ENCODE assay signal across 8 cellular contexts in the genomic region with DNA sequence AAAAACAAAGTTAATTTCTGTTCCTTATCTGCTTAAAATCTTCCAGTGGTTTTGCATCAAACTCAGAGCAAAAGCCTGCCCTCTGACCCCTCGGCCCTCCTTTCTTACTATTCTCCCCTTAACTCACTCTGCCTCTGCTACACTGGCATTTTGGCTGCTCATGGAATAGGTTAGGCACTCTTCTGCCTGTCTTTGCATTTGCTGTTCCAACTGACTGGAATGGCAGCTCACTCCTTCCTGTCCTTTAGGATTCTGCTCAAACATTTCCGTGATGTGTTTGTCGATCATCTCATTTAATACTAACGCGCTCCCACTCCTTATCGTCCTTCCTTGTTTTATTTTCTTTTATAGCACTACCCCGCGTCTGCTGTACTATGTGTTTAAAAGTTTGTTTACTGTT. TPM values are rescaled to one million over a fixed set of nuclear protein-coding genes. Genes with fewer than 3 reads are reported as not detected.
DNase-seq lines count a peak whose midpoint lies in the region; ATAC-seq, FAIRE-seq and TF ChIP-seq lines count a peak whose summit lies in the region.

No MANE protein-coding gene starts in this region.

- peaks cover 24% of the 10 kb centered on the region for H3K36me3 Mint-ChIP-seq in CD4-positive, CD25-positive, alpha-beta regulatory T cell
- peaks cover 24% of the 10 kb centered on the region for H3K36me3 Mint-ChIP-seq in nephron progenitor cell (ENCODE audit: low read depth)
- H3K36me3 Mint-ChIP-seq in activated naive CD8-positive, alpha-beta T cell treated with anti-CD3 and anti-CD28 coated beads for 36 hours: peaks cover 34% of the 10 kb centered on the region

- H2BK12ac ChIP-seq in H1 (ENCODE audit: low read depth, low read length): no peak overlapping the region

- no peak overlapping the region for H3K14ac ChIP-seq in H1 (ENCODE audit: insufficient read length)

- no peaks in the 10 kb centered on the region for H3K9me3 ChIP-seq in CD4-positive, CD25-positive, alpha-beta regulatory T cell (ENCODE audit: control insufficient read depth in 2 of 2, low read length in 2 of 2)
- H3K9me3 ChIP-seq in Karpas-422 (ENCODE audit: low read length) (no peaks in the 10 kb centered on the region), H1 (ENCODE audit: insufficient read depth in 2 of 2, low read depth in 1 of 2, low read length in 1 of 2) (no peaks in the 10 kb centered on the region)

- peaks cover 95% of the 10 kb centered on the region for H3K79me2 ChIP-seq in Karpas-422 (ENCODE audit: low read length)
- peaks cover 70 to 95% of the 10 kb centered on the region in 2 experiments for H3K79me2 ChIP-seq in H1 (ENCODE audit: control insufficient read depth in 1 of 2, insufficient read depth in 2 of 2, low read length in 2 of 2)

- POLR2A ChIA-PET in H1 (lab: Charles Lee; ENCODE audit: partially characterized antibody): interaction anchor here (0.7 to 3.4 kb wide), 5 partner anchors 10 to 29 kb away, joined by 3 to 14 read pairs (median 4); no protein-coding TSS in a partner anchor

- no peak for ATAC-seq in CD4-positive, CD25-positive, alpha-beta regulatory T cell (ENCODE audit: low read depth in 2 of 2)
- ATAC-seq in GM18498 (IDR thresholded peaks at IDR 0.05; ENCODE audit: unreplicated experiment) (no peak), HG03159 (IDR thresholded peaks at IDR 0.05; ENCODE audit: unreplicated experiment) (no peak)

- H3K27ac Mint-ChIP-seq in CD4-positive, CD25-positive, alpha-beta regulatory T cell: no peak overlapping the region
- no peak overlapping the region for H3K27ac Mint-ChIP-seq in nephron progenitor cell
- H3K27ac Mint-ChIP-seq in activated naive CD8-positive, alpha-beta T cell treated with anti-CD3 and anti-CD28 coated beads for 36 hours: no peak overlapping the region

- H2AFZ ChIP-seq in Karpas-422 (ENCODE audit: low read length) (no peak overlapping the region), H1 (ENCODE audit: low read length) (no peak overlapping the region)

- peak overlapping the region; percentile 92 for H3K27ac ChIP-seq in CD4-positive, CD25-positive, alpha-beta regulatory T cell (ENCODE audit: insufficient read depth, low read length, poor library complexity, severe bottlenecking)
- H3K27ac ChIP-seq in Karpas-422 (ENCODE audit: low read length) (peak overlapping the region; percentile 58), H1 (ENCODE audit: low read depth, low read length) (peak overlapping the region; percentile 76; the same call in 1 of the 2 replicates)

- no peak for DNase-seq in CD4-positive, CD25-positive, alpha-beta regulatory T cell
- no peak for DNase-seq in Karpas-422
- no peak for DNase-seq in H1 (ENCODE audit: low read depth in 1 of 2, low spot score in 2 of 2)
- DNase-seq in nephron progenitor cell: peak; percentile 6
- DNase-seq in GM19240 (ENCODE audit: insufficient read length, low spot score): no peak
- DNase-seq in activated naive CD8-positive, alpha-beta T cell treated with anti-CD3 and anti-CD28 coated beads for 36 hours: no peak

- no peak overlapping the region for H4K8ac ChIP-seq in H1 (ENCODE audit: extremely low read depth, insufficient read depth, low read length)

- H2BK5ac ChIP-seq in H1 (ENCODE audit: low read depth, low read length): peak overlapping the region; percentile 41

- no peak for TF ChIP-seq EP300 in H1 (IDR thresholded peaks at IDR 0.05; ENCODE audit: borderline replicate concordance in 1 of 2, low read depth in 2 of 2, low read length in 2 of 2)

- CTCF ChIA-PET in H1 (lab: Charles Lee; ENCODE audit: partially characterized antibody): no interaction called here

- H4K91ac ChIP-seq in H1 (replicated peaks; ENCODE audit: insufficient read length, low read length): no peak overlapping the region

- H3K4me1 ChIP-seq in CD4-positive, CD25-positive, alpha-beta regulatory T cell (ENCODE audit: control insufficient read depth, insufficient read depth, low read length, poor library complexity, severe bottlenecking): peaks cover 49% of the 10 kb centered on the region
- peaks cover 37% of the 10 kb centered on the region for H3K4me1 ChIP-seq in Karpas-422 (ENCODE audit: low read length)
- peaks cover 7 to 19% (median 12%) of the 10 kb centered on the region in 4 experiments for H3K4me1 ChIP-seq in H1 (replicated peaks in 1 of 4; ENCODE audit: control insufficient read depth in 3 of 4, insufficient read depth in 4 of 4, low read length in 3 of 4)

- H3K27me3 ChIP-seq in CD4-positive, CD25-positive, alpha-beta regulatory T cell (ENCODE audit: control insufficient read depth, insufficient read depth, low read length): no peaks in the 10 kb centered on the region
- H3K27me3 ChIP-seq in Karpas-422 (ENCODE audit: low read length) (no peaks in the 10 kb centered on the region), H1 (replicated peaks in 1 of 4; ENCODE audit: control insufficient read depth in 3 of 4, extremely low read depth in 1 of 4, insufficient read depth in 3 of 4, low read length in 3 of 4) (no peaks in the 10 kb centered on the region)

- H2AK5ac ChIP-seq in H1 (ENCODE audit: low read depth, low read length): no peak overlapping the region

- H3K18ac ChIP-seq in H1 (ENCODE audit: extremely low read depth, low read length): 0 out of 2 replicates have a peak overlapping the region, but pooled peaks have one; percentile 97

- no peaks in the 10 kb centered on the region for H3K9me2 ChIP-seq in Karpas-422 (replicated peaks; ENCODE audit: insufficient read depth, low read length)

- 6% methylated on average over 8 of the region's 8 CpGs; no CpG with 5 or more reads in 1 of the 2 experiments for WGBS in H1 (ENCODE audit: extremely low coverage in 1 of 2, insufficient coverage in 1 of 2, insufficient read length in 1 of 2, insufficient replicate concordance in 2 of 2, low coverage in 1 of 2, low lambda C conversion rate in 2 of 2, missing lambda C conversion rate in 1 of 2), 2 experiments

- H3K27me3 Mint-ChIP-seq in CD4-positive, CD25-positive, alpha-beta regulatory T cell: no peaks in the 10 kb centered on the region
- no peaks in the 10 kb centered on the region for H3K27me3 Mint-ChIP-seq in nephron progenitor cell (ENCODE audit: low read depth, poor library complexity)
- H3K27me3 Mint-ChIP-seq in activated naive CD8-positive, alpha-beta T cell treated with anti-CD3 and anti-CD28 coated beads for 36 hours: no peaks in the 10 kb centered on the region

- peaks cover 3 to 48% (median 33%) of the 10 kb centered on the region in 4 donors for H3K4me1 Mint-ChIP-seq in CD4-positive, CD25-positive, alpha-beta regulatory T cell
- H3K4me1 Mint-ChIP-seq in nephron progenitor cell: peaks cover 18% of the 10 kb centered on the region
- H3K4me1 Mint-ChIP-seq in activated naive CD8-positive, alpha-beta T cell treated with anti-CD3 and anti-CD28 coated beads for 36 hours: peaks cover 30% of the 10 kb centered on the region

- H4K5ac ChIP-seq in H1 (ENCODE audit: insufficient read length, low read depth, low read length): no peak overlapping the region

- no peak for TF ChIP-seq RAD21 in H1 (IDR thresholded peaks at IDR 0.05 in 1 of 2, conservative IDR thresholded peaks at IDR 0.05 in 1 of 2; ENCODE audit: low read depth in 2 of 2, low read length in 2 of 2)

- H3K4me3 Mint-ChIP-seq in CD4-positive, CD25-positive, alpha-beta regulatory T cell: no peak overlapping the region
- H3K4me3 Mint-ChIP-seq in nephron progenitor cell: no peak overlapping the region
- no peak overlapping the region for H3K4me3 Mint-ChIP-seq in activated naive CD8-positive, alpha-beta T cell treated with anti-CD3 and anti-CD28 coated beads for 36 hours

- H4K20me1 ChIP-seq in Karpas-422 (ENCODE audit: insufficient read depth, low read depth, low read length) (peaks cover 34% of the 10 kb centered on the region), H1 (replicated peaks in 1 of 2; ENCODE audit: control insufficient read depth in 1 of 2, insufficient read depth in 2 of 2, low read length in 2 of 2) (peaks cover 2 to 6% of the 10 kb centered on the region in 2 experiments)

- peaks cover 29% of the 10 kb centered on the region for H3K36me3 ChIP-seq in CD4-positive, CD25-positive, alpha-beta regulatory T cell (ENCODE audit: control insufficient read depth, insufficient read depth, low read length)
- peaks cover 36% of the 10 kb centered on the region for H3K36me3 ChIP-seq in Karpas-422 (ENCODE audit: insufficient read depth, low read length)
- peaks cover 6 to 54% (median 21%) of the 10 kb centered on the region in 4 experiments; a peak in 7 of 8 replicates for H3K36me3 ChIP-seq in H1 (ENCODE audit: control insufficient read depth in 2 of 4, insufficient read depth in 4 of 4, low read length in 3 of 4)

- peak overlapping the region; percentile 59 for H3K56ac ChIP-seq in H1 (replicated peaks; ENCODE audit: insufficient read length, low read depth, low read length)

- no peaks in the 10 kb centered on the region for H3K9me3 Mint-ChIP-seq in CD4-positive, CD25-positive, alpha-beta regulatory T cell
- no peaks in the 10 kb centered on the region for H3K9me3 Mint-ChIP-seq in nephron progenitor cell
- H3K9me3 Mint-ChIP-seq in activated naive CD8-positive, alpha-beta T cell treated with anti-CD3 and anti-CD28 coated beads for 36 hours: no peaks in the 10 kb centered on the region

- H2BK15ac ChIP-seq in H1 (ENCODE audit: low read length): no peak overlapping the region

- no peak overlapping the region for H2BK20ac ChIP-seq in H1 (ENCODE audit: low read length)

- H2BK120ac ChIP-seq in H1 (replicated peaks; ENCODE audit: low read depth, low read length): no peak overlapping the region

- peak overlapping the region; percentile 98 for H3K4me3 ChIP-seq in CD4-positive, CD25-positive, alpha-beta regulatory T cell (ENCODE audit: low read depth, low read length)
- H3K4me3 ChIP-seq in Karpas-422 (ENCODE audit: low read length) (peak overlapping the region; percentile 93), H1 (ENCODE audit: extremely low read depth in 1 of 4, insufficient read depth in 2 of 4, low read depth in 3 of 4, low read length in 4 of 4) (peak overlapping the region; percentile 95 to 98 (median 96))

- FAIRE-seq in H1 (lab: Jason Lieb, UNC): no peak

- TF ChIP-seq CTCF in H1 (IDR thresholded peaks at IDR 0.05; ENCODE audit: control extremely low read depth in 1 of 3, insufficient read depth in 1 of 3, low read depth in 1 of 3, low read length in 3 of 3): no peak
- TF ChIP-seq CTCF in nephron progenitor cell (IDR thresholded peaks at IDR 0.05): no peak

- TF ChIP-seq POLR2A in H1 (IDR thresholded peaks at IDR 0.05; ENCODE audit: control extremely low read depth in 1 of 2, low read depth in 2 of 2, low read length in 2 of 2): peak in 1 of 2 experiments; percentile 12; a peak in 1 of 3 replicates

- H3K4me2 ChIP-seq in Karpas-422 (ENCODE audit: low read depth, low read length, poor library complexity, severe bottlenecking): peak overlapping the region; percentile 96
- H3K4me2 ChIP-seq in H1 (ENCODE audit: insufficient read depth in 1 of 2, low read depth in 2 of 2, low read length in 2 of 2): peak overlapping the region; percentile 94 to 99

- no peak overlapping the region for H3K23ac ChIP-seq in H1 (ENCODE audit: insufficient read length)

- H3K23me2 ChIP-seq in H1 (ENCODE audit: low read depth, low read length): peaks cover 18% of the 10 kb centered on the region

- H3K79me1 ChIP-seq in H1 (ENCODE audit: low read depth, low read length): peaks cover 14% of the 10 kb centered on the region; the same call in 1 of the 2 replicates

- H3K4ac ChIP-seq in H1 (replicated peaks; ENCODE audit: insufficient read length, low read depth, low read length): no peak overlapping the region

- peak overlapping the region; percentile 86 for H3K9ac ChIP-seq in Karpas-422 (ENCODE audit: low read length)
- H3K9ac ChIP-seq in H1 (replicated peaks in 1 of 4; ENCODE audit: extremely low read depth in 1 of 4, low read depth in 3 of 4, low read length in 3 of 4): peak overlapping the region; percentile 55 to 88 (median 85)

RNA-seq across cellular contexts. Expression of gene CEBPZ, which starts 0.8 kb away (rescaled TPM):
- 64.2 TPM for total RNA-seq in CD4-positive, CD25-positive, alpha-beta regulatory T cell
- 10 to 100 TPM; 25.1 to 39.1 (median 31.8) TPM for polyA plus RNA-seq in CD4-positive, CD25-positive, alpha-beta regulatory T cell
- total RNA-seq in Karpas-422 (2014; rRNA removed; shearing (Covaris generic); ENCODE audit: low replicate concordance): 38.5 and 48.2 TPM in 2 replicates
- 186 and 201 TPM in 2 replicates for total RNA-seq in H1 (2021; fragmentation: NEBNext Ultra II Directional; extraction: Animal tissue kit (Norgen Biotek cat#: 25700))
- polyA plus RNA-seq in H1 (2011; rRNA removed): 14.7 and 19.1 TPM in 2 replicates
- 51.8 TPM for polyA plus RNA-seq in H1 (2011; cell fraction: cytosol; rRNA removed)
- polyA plus RNA-seq in H1 (2011; cell fraction: nucleus; rRNA removed): 21.0 TPM
- polyA plus RNA-seq in H1 (2012, experiment 1 of 2): 107 to 213 TPM (median 119 TPM) in 4 replicates
- polyA plus RNA-seq in H1 (2012, experiment 2 of 2): 17.0 TPM
- polyA plus RNA-seq in H1 (2013, experiment 1 of 2): 165 TPM
- 155 TPM for polyA plus RNA-seq in H1 (2013, experiment 2 of 2)
- 66.2 and 97.0 TPM in 2 replicates for polyA minus RNA-seq in H1 (2011; rRNA and poly(A)+ RNA removed)
- 53.7 TPM for polyA minus RNA-seq in H1 (2011; cell fraction: cytosol; rRNA and poly(A)+ RNA removed)
- polyA minus RNA-seq in H1 (2011; cell fraction: nucleus; rRNA and poly(A)+ RNA removed): 108 TPM
- total RNA-seq in activated naive CD8-positive, alpha-beta T cell treated with anti-CD3 and anti-CD28 coated beads for 36 hours: 100 to 1,000 TPM; 102 to 119 TPM

RNA-seq across cellular contexts. Expression of gene NDUFAF7, which starts 0.9 kb away (rescaled TPM):
- total RNA-seq in CD4-positive, CD25-positive, alpha-beta regulatory T cell: 26.5 TPM
- 1 to 10 TPM; 5.4 to 9.3 (median 6.8) TPM for polyA plus RNA-seq in CD4-positive, CD25-positive, alpha-beta regulatory T cell
- 28.4 and 42.2 TPM in 2 replicates for total RNA-seq in Karpas-422 (2014; rRNA removed; shearing (Covaris generic); ENCODE audit: low replicate concordance)
- total RNA-seq in H1 (2021; fragmentation: NEBNext Ultra II Directional; extraction: Animal tissue kit (Norgen Biotek cat#: 25700)): 46.8 and 56.0 TPM in 2 replicates
- 34.0 and 50.2 TPM in 2 replicates for polyA plus RNA-seq in H1 (2011; rRNA removed)
- polyA plus RNA-seq in H1 (2011; cell fraction: cytosol; rRNA removed): 57.3 TPM
- polyA plus RNA-seq in H1 (2011; cell fraction: nucleus; rRNA removed): 59.4 TPM
- polyA plus RNA-seq in H1 (2012, experiment 1 of 2): 59.6 to 93.2 TPM (median 63.5 TPM) in 4 replicates
- polyA plus RNA-seq in H1 (2012, experiment 2 of 2): 8.7 TPM
- polyA plus RNA-seq in H1 (2013, experiment 1 of 2): 32.4 TPM
- 27.8 TPM for polyA plus RNA-seq in H1 (2013, experiment 2 of 2)
- polyA minus RNA-seq in H1 (2011; rRNA and poly(A)+ RNA removed): 43.5 and 55.3 TPM in 2 replicates
- polyA minus RNA-seq in H1 (2011; cell fraction: cytosol; rRNA and poly(A)+ RNA removed): 18.1 TPM
- polyA minus RNA-seq in H1 (2011; cell fraction: nucleus; rRNA and poly(A)+ RNA removed): 54.8 TPM
- 10 to 100 TPM; 20.9 to 21.3 TPM for total RNA-seq in activated naive CD8-positive, alpha-beta T cell treated with anti-CD3 and anti-CD28 coated beads for 36 hours

RNA-seq across cellular contexts. Expression of gene CEBPZOS, which starts 34.3 kb away (rescaled TPM):
- total RNA-seq in CD4-positive, CD25-positive, alpha-beta regulatory T cell: 33.1 TPM
- polyA plus RNA-seq in CD4-positive, CD25-positive, alpha-beta regulatory T cell: 10 to 100 TPM; 24.8 to 37.7 (median 29.8) TPM
- total RNA-seq in Karpas-422 (2014; rRNA removed; shearing (Covaris generic); ENCODE audit: low replicate concordance): 20.8 and 31.0 TPM in 2 replicates
- 43.5 and 43.6 TPM in 2 replicates for total RNA-seq in H1 (2021; fragmentation: NEBNext Ultra II Directional; extraction: Animal tissue kit (Norgen Biotek cat#: 25700))
- 20.5 and 27.3 TPM in 2 replicates for polyA plus RNA-seq in H1 (2011; rRNA removed)
- polyA plus RNA-seq in H1 (2011; cell fraction: cytosol; rRNA removed): 26.4 TPM
- polyA plus RNA-seq in H1 (2011; cell fraction: nucleus; rRNA removed): 10.7 TPM
- 20.0 to 27.4 TPM (median 23.2 TPM) in 4 replicates for polyA plus RNA-seq in H1 (2012, experiment 1 of 2)
- polyA plus RNA-seq in H1 (2012, experiment 2 of 2): 3.5 TPM
- 65.8 TPM for polyA plus RNA-seq in H1 (2013, experiment 1 of 2)
- 67.5 TPM for polyA plus RNA-seq in H1 (2013, experiment 2 of 2)
- 10.3 and 11.3 TPM in 2 replicates for polyA minus RNA-seq in H1 (2011; rRNA and poly(A)+ RNA removed)
- 6.0 TPM for polyA minus RNA-seq in H1 (2011; cell fraction: cytosol; rRNA and poly(A)+ RNA removed)
- polyA minus RNA-seq in H1 (2011; cell fraction: nucleus; rRNA and poly(A)+ RNA removed): 13.0 TPM
- 10 to 100 TPM; 37.3 to 38.8 TPM for total RNA-seq in activated naive CD8-positive, alpha-beta T cell treated with anti-CD3 and anti-CD28 coated beads for 36 hours

RNA-seq across cellular contexts. Expression of gene SULT6B1, which starts 42.1 kb away (rescaled TPM):
- not detected for total RNA-seq in CD4-positive, CD25-positive, alpha-beta regulatory T cell
- not detected for polyA plus RNA-seq in CD4-positive, CD25-positive, alpha-beta regulatory T cell
- total RNA-seq in Karpas-422 (2014; rRNA removed; shearing (Covaris generic); ENCODE audit: low replicate concordance): not detected in 2 replicates
- total RNA-seq in H1 (2021; fragmentation: NEBNext Ultra II Directional; extraction: Animal tissue kit (Norgen Biotek cat#: 25700)): not detected in 2 replicates
- not detected in 2 replicates for polyA plus RNA-seq in H1 (2011; rRNA removed)
- polyA plus RNA-seq in H1 (2011; cell fraction: cytosol; rRNA removed): not detected
- not detected for polyA plus RNA-seq in H1 (2011; cell fraction: nucleus; rRNA removed)
- not detected in 4 replicates for polyA plus RNA-seq in H1 (2012, experiment 1 of 2)
- not detected for polyA plus RNA-seq in H1 (2012, experiment 2 of 2)
- not detected for polyA plus RNA-seq in H1 (2013, experiment 1 of 2)
- not detected for polyA plus RNA-seq in H1 (2013, experiment 2 of 2)
- polyA minus RNA-seq in H1 (2011; rRNA and poly(A)+ RNA removed): 0.17 TPM in 1 of 2 replicates, not detected in the other
- polyA minus RNA-seq in H1 (2011; cell fraction: cytosol; rRNA and poly(A)+ RNA removed): not detected
- not detected for polyA minus RNA-seq in H1 (2011; cell fraction: nucleus; rRNA and poly(A)+ RNA removed)
- total RNA-seq in activated naive CD8-positive, alpha-beta T cell treated with anti-CD3 and anti-CD28 coated beads for 36 hours: not detected
